Comparison of ENCODE assay signal across 9 cellular contexts in the genomic region with DNA sequence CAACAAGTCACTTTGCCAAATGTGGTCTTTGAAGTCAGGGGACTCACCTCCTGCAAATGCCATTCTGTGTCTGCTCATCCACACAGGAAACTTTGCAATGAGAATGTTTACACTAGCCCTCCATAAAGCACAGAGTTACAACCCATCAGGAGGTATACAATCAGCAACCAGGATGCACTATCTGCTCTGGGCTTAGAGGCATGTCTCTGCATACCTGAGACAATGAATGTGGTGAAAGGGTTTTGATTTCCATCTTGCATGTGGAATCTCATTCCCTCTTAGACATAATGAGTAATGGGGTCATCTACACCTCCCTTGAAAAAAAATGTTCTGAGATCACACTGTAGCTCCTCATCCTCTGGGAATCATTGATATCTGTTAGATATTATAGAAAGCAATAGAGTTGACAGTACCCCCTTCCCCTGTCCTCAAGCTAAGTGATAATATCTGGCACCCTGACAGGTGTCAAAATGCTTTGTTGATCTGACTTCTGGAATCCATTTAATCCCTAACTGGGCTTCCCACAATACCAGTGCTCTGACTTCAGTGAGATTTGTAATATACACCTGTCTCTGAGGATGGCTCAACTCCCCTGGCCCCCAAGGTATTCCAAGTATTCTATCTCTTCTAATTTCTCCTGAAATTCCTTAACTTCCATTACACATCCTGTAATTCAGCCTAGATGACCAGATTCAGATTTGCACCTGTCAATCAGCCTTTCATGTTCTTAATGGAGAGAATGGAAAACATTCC.
"Had no signal": no experiment of that assay in that cellular context is flagged by ENCODE, and none has a peak within 500 bp of the region (broad histone marks: within the 10 kb centered on the region; RNA-seq: fewer than 3 reads in every experiment).

No MANE protein-coding gene starts in this region.

- H3K9me3 Mint-ChIP-seq: IgD-negative memory B cell had no signal

- H3K36me3 ChIP-seq: HAP-1 had no signal

- ATAC-seq: GM23338, HCT116, HepG2 had no signal

- H3K4me1 ChIP-seq: HAP-1 had no signal

- H3K4me3 Mint-ChIP-seq: GM23338, HFFc6, IgD-negative memory B cell had no signal

- H3K4me3 ChIP-seq: GM23338, HAP-1 had no signal

- H3K4me1 Mint-ChIP-seq: IgD-negative memory B cell had no signal

- DNase-seq: H7, HFFc6, KBM-7 had no signal

- H3K27me3 Mint-ChIP-seq: IgD-negative memory B cell had no signal

- FAIRE-seq: HepG2, HTR-8/SVneo had no signal

- H2AFZ ChIP-seq: GM23338 had no signal

- H3K36me3 Mint-ChIP-seq: IgD-negative memory B cell had no signal

- H3K9me3 ChIP-seq: HAP-1 had no signal

- H3K27ac Mint-ChIP-seq: GM23338, HFFc6, IgD-negative memory B cell had no signal
